ENCODE assay signal across 18 cellular contexts in the genomic region with DNA sequence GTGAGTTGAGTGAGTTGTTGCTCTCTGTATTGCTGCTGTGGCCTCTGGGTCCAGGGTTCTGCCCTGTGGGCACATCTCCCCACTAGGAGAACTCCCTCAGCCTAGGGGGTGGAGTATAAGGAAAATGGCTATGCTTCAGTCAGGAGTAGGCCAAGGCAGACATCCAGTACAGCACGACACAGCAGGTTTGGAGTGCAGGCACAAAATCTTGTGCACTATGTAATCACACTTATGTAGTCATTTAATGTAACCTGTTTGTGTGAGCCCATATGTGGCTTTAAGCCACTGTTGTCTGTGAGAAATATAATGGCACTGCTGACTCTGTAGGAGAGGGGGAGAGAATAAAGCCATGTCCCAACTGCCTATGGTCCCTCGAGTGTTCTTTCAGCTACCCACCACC.
"Had no signal": no experiment of that assay in that cellular context is flagged by ENCODE, and none has a peak within 500 bp of the region (broad histone marks: within the 10 kb centered on the region; RNA-seq: fewer than 3 reads in every experiment).

No MANE protein-coding gene starts in this region.

- H3K9ac ChIP-seq: parathyroid adenoma, SK-N-SH had no signal

- H3K36me3 ChIP-seq: neutrophil, tibial artery had no signal

- H3K4me3 Mint-ChIP-seq: activated CD8-positive, alpha-beta memory T cell treated with anti-CD3 and anti-CD28 coated beads, Interleukin-2, amount 10 ng/mL, durations not matched to agents 7 days and 5 days; activated naive CD8-positive, alpha-beta T cell; brain; memory B cell had no signal

- H3K27ac Mint-ChIP-seq: activated naive CD8-positive, alpha-beta T cell; brain; memory B cell had no signal

- H3K4me3 ChIP-seq: dorsolateral prefrontal cortex, smooth muscle cell, tibial artery had no signal

- H3K27me3 Mint-ChIP-seq: activated CD8-positive, alpha-beta memory T cell treated with anti-CD3 and anti-CD28 coated beads, Interleukin-2, amount 10 ng/mL, durations not matched to agents 7 days and 5 days; activated naive CD8-positive, alpha-beta T cell; brain; memory B cell had no signal

- ATAC-seq: activated CD8-positive, alpha-beta memory T cell treated with anti-CD3 and anti-CD28 coated beads, Interleukin-2, amount 10 ng/mL, durations not matched to agents 7 days and 5 days; sciatic nerve had no signal

- DNase-seq: activated CD4-positive, alpha-beta T cell treated with anti-CD3 and anti-CD28 coated beads, Interleukin-2, amount 50 U/mL, for 48 hours; activated CD4-positive, CD25-positive, alpha-beta regulatory T cell; activated CD8-positive, alpha-beta memory T cell treated with anti-CD3 and anti-CD28 coated beads, Interleukin-2, amount 10 ng/mL, durations not matched to agents 7 days and 5 days; activated effector memory CD4-positive, alpha-beta T cell treated with Interleukin-2 at 50 U/mL for 16 hours; anterior cingulate cortex; caudate nucleus; dorsolateral prefrontal cortex; SK-N-SH; stimulated activated CD4-positive, alpha-beta T cell treated with anti-CD3 and anti-CD28 coated beads, Interleukin-4, amount 100 ng/mL, for 1 hour; T1000; tibial artery had no signal

- H3K4me1 Mint-ChIP-seq: brain, memory B cell had no signal

- H3K9me3 ChIP-seq: neutrophil, SK-N-SH, tibial artery had no signal

- H3K36me3 Mint-ChIP-seq: brain had no signal

- H3K27ac ChIP-seq: neutrophil, parathyroid adenoma, tibial artery had no signal

- H3K27me3 ChIP-seq: dorsolateral prefrontal cortex, neutrophil, tibial artery had no signal
